In the genomic region with DNA sequence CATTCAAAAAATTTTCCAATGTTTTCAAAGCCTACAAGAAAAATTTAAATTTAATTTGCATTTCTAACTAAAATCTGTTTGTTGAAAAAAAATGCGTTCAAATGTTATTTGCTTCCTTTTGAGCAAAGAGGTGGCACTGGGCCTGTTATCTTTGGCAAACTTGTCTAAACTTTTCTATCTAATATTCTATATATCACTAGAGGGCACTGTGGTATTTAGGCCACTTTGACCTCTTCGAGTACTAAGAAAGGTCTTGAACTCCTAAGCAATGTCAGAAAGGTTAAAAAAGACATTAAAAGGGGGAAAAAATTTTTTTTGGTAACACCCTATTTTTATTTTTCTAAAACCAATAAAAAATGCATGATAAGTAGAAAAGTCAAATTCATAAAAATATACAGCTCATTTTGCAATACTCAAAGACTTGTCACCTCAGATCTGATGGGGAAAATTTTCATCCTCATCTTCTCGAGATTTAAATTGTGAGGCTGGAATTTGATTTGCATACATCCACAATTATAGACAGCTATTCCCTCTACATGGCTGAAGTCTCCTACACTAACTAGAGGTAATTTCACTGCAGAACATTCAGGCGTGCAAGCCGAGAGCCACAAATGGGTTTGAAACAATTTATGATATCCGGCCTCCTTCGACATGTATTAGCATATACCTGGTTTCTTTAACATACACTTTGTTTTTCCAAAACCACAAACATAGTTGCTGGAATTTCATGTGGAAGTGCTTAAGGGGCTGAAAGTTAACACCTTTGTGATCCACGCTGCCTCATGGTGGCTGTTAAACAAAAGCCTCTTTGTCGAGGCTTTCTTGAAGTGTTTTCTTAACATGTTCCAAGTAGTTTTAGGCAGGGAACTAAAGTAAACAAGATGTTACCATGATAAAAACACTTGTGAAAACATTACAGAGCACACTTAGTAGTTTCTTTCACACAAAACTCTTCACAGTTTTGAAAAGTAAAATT, we compare ENCODE assay signal across 8 cellular contexts.
DNase-seq lines count a peak whose midpoint lies in the region; ATAC-seq and TF ChIP-seq lines count a peak whose summit lies in the region.

No MANE protein-coding gene starts in this region.

- POLR2A ChIA-PET in activated CD4-positive, alpha-beta T cell treated with anti-CD3 and anti-CD28 coated beads for 36 hours (lab: Charles Lee): no interaction called here

- H3K4me1 ChIP-seq in right cardiac atrium (ENCODE audit: control insufficient read depth, insufficient read depth, low read length): no peaks in the 10 kb centered on the region

- CTCF ChIA-PET in activated CD4-positive, alpha-beta T cell treated with anti-CD3 and anti-CD28 coated beads for 36 hours (lab: Charles Lee): interaction anchor here (0.6 to 2.2 kb wide), 9 partner anchors 8 to 496 kb away, joined by 3 to 7 read pairs (median 4); no protein-coding TSS in a partner anchor

- H3K9me3 Mint-ChIP-seq in activated CD4-positive, alpha-beta T cell treated with anti-CD3 and anti-CD28 coated beads for 36 hours (ENCODE audit: low read depth): no peaks in the 10 kb centered on the region
- H3K9me3 Mint-ChIP-seq in activated T-helper 17 cell treated with anti-CD3 and anti-CD28 coated beads, Interleukin-2, amount 50 U/mL, for 72 hours: no peaks in the 10 kb centered on the region
- no peaks in the 10 kb centered on the region for H3K9me3 Mint-ChIP-seq in stimulated activated memory B cell treated with anti-CD40 and anti-IgM and Interleukin-4, amounts not matched to agents 10 μg/mL and 1 μg/mL and 100 μg/mL, for 72 hours

- H3K27me3 Mint-ChIP-seq in activated CD4-positive, alpha-beta T cell treated with anti-CD3 and anti-CD28 coated beads for 36 hours: no peaks in the 10 kb centered on the region
- no peaks in the 10 kb centered on the region for H3K27me3 Mint-ChIP-seq in activated T-helper 17 cell treated with anti-CD3 and anti-CD28 coated beads, Interleukin-2, amount 50 U/mL, for 72 hours
- no peaks in the 10 kb centered on the region for H3K27me3 Mint-ChIP-seq in stimulated activated memory B cell treated with anti-CD40 and anti-IgM and Interleukin-4, amounts not matched to agents 10 μg/mL and 1 μg/mL and 100 μg/mL, for 72 hours

- no peaks in the 10 kb centered on the region for H3K27me3 ChIP-seq in right cardiac atrium (ENCODE audit: control insufficient read depth, insufficient read depth)

- no peak overlapping the region for H3K4me3 Mint-ChIP-seq in activated CD4-positive, alpha-beta T cell treated with anti-CD3 and anti-CD28 coated beads for 36 hours
- H3K4me3 Mint-ChIP-seq in activated T-helper 17 cell treated with anti-CD3 and anti-CD28 coated beads, Interleukin-2, amount 50 U/mL, for 72 hours: peak overlapping the region; percentile 77
- H3K4me3 Mint-ChIP-seq in stimulated activated memory B cell treated with anti-CD40 and anti-IgM and Interleukin-4, amounts not matched to agents 10 μg/mL and 1 μg/mL and 100 μg/mL, for 72 hours: no peak overlapping the region

- peaks cover 79% of the 10 kb centered on the region for H3K4me1 Mint-ChIP-seq in activated CD4-positive, alpha-beta T cell treated with anti-CD3 and anti-CD28 coated beads for 36 hours
- peaks cover 33% of the 10 kb centered on the region for H3K4me1 Mint-ChIP-seq in activated T-helper 17 cell treated with anti-CD3 and anti-CD28 coated beads, Interleukin-2, amount 50 U/mL, for 72 hours
- peaks cover 51% of the 10 kb centered on the region for H3K4me1 Mint-ChIP-seq in stimulated activated memory B cell treated with anti-CD40 and anti-IgM and Interleukin-4, amounts not matched to agents 10 μg/mL and 1 μg/mL and 100 μg/mL, for 72 hours

- H3K27ac Mint-ChIP-seq in activated CD4-positive, alpha-beta T cell treated with anti-CD3 and anti-CD28 coated beads for 36 hours: peak overlapping the region; percentile 79
- H3K27ac Mint-ChIP-seq in activated T-helper 17 cell treated with anti-CD3 and anti-CD28 coated beads, Interleukin-2, amount 50 U/mL, for 72 hours: peak overlapping the region; percentile 87
- H3K27ac Mint-ChIP-seq in stimulated activated memory B cell treated with anti-CD40 and anti-IgM and Interleukin-4, amounts not matched to agents 10 μg/mL and 1 μg/mL and 100 μg/mL, for 72 hours: peak overlapping the region; percentile 65

- peaks cover 34% of the 10 kb centered on the region for H3K36me3 Mint-ChIP-seq in activated CD4-positive, alpha-beta T cell treated with anti-CD3 and anti-CD28 coated beads for 36 hours (ENCODE audit: low read depth)
- peaks cover 99% of the 10 kb centered on the region for H3K36me3 Mint-ChIP-seq in activated T-helper 17 cell treated with anti-CD3 and anti-CD28 coated beads, Interleukin-2, amount 50 U/mL, for 72 hours (ENCODE audit: low read depth)
- H3K36me3 Mint-ChIP-seq in stimulated activated memory B cell treated with anti-CD40 and anti-IgM and Interleukin-4, amounts not matched to agents 10 μg/mL and 1 μg/mL and 100 μg/mL, for 72 hours: peaks cover 17% of the 10 kb centered on the region

- H3K9me3 ChIP-seq in right cardiac atrium (ENCODE audit: control insufficient read depth, low read length): no peaks in the 10 kb centered on the region

- ATAC-seq in activated CD4-positive, alpha-beta T cell treated with anti-CD3 and anti-CD28 coated beads for 36 hours: no peak
- ATAC-seq in activated T-helper 17 cell treated with anti-CD3 and anti-CD28 coated beads, Interleukin-2, amount 50 U/mL, for 72 hours (replicated peaks): no peak
- peak; percentile 61 to 64 for ATAC-seq in right cardiac atrium
- ATAC-seq in stimulated activated memory B cell treated with anti-CD40 and anti-IgM and Interleukin-4, amounts not matched to agents 10 μg/mL and 1 μg/mL and 100 μg/mL, for 72 hours: peak; percentile 46

- no peak for DNase-seq in activated CD4-positive, alpha-beta T cell treated with anti-CD3 and anti-CD28 coated beads for 36 hours
- no peak for DNase-seq in activated CD4-positive, alpha-beta T cell treated with anti-CD3 and anti-CD28 coated beads for 1 hour
- DNase-seq in right cardiac atrium (peak in 1 of 3 donors; percentile 12), DMS79 treated with DMSO at 0.1 percent for 48 hours (lab: John Stamatoyannopoulos, UW) (no peak), HuH-7.5 (ENCODE audit: low spot score) (no peak)

- intact Hi-C loops in activated CD4-positive, alpha-beta T cell treated with anti-CD3 and anti-CD28 coated beads for 36 hours (cut with DNase I, micrococcal nuclease): loop anchor here in 1 of 2 experiments (5.0 kb wide), 1 partner anchor 580 kb away; no protein-coding TSS in a partner anchor
- intact Hi-C loops in right cardiac atrium (cut with DNase I): loop anchor here in 1 of 4 donors (5.0 to 10.0 kb wide), 2 partner anchors 60 to 578 kb away; a partner anchor contains a TSS

- 47% methylated on average over 9 of the region's 9 CpGs for WGBS in right cardiac atrium

- H3K4me3 ChIP-seq in right cardiac atrium (ENCODE audit: low read length): no peak overlapping the region

- no peak overlapping the region for H3K27ac ChIP-seq in right cardiac atrium (ENCODE audit: low read length)

- TF ChIP-seq CTCF in LNCAP (IDR thresholded peaks at IDR 0.05): peak; percentile 62

Comparison
In these comparisons a context has a peak if more than half of its experiments do, and no peak if none do; other contexts are left out.
1. ATAC-seq: peak in right cardiac atrium (2 of 2) and stimulated activated memory B cell treated with anti-CD40 and anti-IgM and Interleukin-4, amounts not matched to agents 10 μg/mL and 1 μg/mL and 100 μg/mL, for 72 hours (single experiment); none in activated CD4-positive, alpha-beta T cell treated with anti-CD3 and anti-CD28 coated beads for 36 hours (single experiment) and activated T-helper 17 cell treated with anti-CD3 and anti-CD28 coated beads, Interleukin-2, amount 50 U/mL, for 72 hours (single experiment).
2. Peak in every context shown above with its lines, with median percentiles within 50 percentile points of each other: H3K27ac Mint-ChIP-seq.